8 cellular contexts compared by ENCODE assay signal in the genomic region with DNA sequence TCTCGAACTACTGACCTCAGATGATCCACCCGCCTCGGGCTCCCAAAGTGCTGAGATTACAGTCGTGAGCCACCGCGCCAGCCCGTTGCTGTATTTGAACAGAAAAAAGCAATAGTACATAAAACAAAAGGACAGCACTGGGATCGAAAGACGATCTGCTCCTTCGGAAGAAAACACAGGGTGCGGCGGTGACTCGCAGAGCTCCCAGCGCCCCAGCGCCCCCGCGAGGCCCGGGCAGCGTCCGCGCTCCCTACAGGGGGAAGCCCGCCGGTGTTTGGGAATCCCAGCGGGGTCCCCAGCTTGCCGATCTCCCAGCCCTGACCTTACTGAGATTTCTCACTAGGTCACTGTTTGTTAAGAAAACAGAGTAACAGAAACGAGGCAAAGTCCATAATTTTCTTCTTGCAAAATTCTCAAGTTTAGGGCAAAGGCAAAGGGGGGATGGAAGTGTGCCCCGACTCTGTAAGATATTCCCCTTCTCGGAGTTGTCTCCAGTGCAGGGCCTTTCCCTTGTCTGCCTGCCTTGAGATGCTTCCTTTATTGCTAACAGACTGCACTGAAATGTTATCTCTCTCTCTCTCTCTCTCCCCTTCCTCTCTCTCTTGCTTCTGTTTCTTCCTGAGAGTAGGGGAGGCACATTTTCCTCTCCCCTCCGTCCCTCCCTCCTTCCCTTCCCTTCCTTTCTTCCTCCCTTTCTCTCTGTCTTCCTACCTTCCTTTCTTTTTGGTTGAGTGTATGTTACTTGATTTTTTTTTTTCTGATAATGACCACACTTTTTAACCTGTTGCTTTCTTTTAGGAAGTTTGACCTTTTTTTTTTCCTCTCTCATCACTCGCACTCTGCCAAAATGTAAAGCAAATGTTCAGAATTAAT.
A peak's percentile ranks its signal among the peaks of the same experiment; 100 is the strongest.
DNase-seq lines count a peak whose midpoint lies in the region; ATAC-seq and TF ChIP-seq lines count a peak whose summit lies in the region.

No MANE protein-coding gene starts in this region.

- peaks cover 16% of the 10 kb centered on the region for H3K4me1 Mint-ChIP-seq in activated T-cell treated with anti-CD3 and anti-CD28 coated beads, Interleukin-2, amount 50 U/mL, for 72 hours (ENCODE audit: low read depth)

- H3K27ac ChIP-seq in HUES48 (ENCODE audit: low read depth, low read length) (peak overlapping the region; percentile 33), ovary (no peak overlapping the region)

- no peaks in the 10 kb centered on the region for H3K9me3 ChIP-seq in HUES48 (ENCODE audit: control insufficient read depth, insufficient read depth, low read length)
- no peaks in the 10 kb centered on the region for H3K9me3 ChIP-seq in ovary

- 4 to 9% (median 6%) methylated on average over 30 of the region's 30 CpGs for WGBS in ovary, 3 donors

- H3K36me3 Mint-ChIP-seq in activated T-cell treated with anti-CD3 and anti-CD28 coated beads, Interleukin-2, amount 50 U/mL, for 72 hours (ENCODE audit: insufficient read depth in 2 of 2), result no peaks in the 10 kb centered on the region

- DNase-seq in activated T-cell treated with anti-CD3 and anti-CD28 coated beads, Interleukin-2, amount 50 U/mL, for 72 hours, result peak; percentile 47 to 65
- peak; percentile 29 for DNase-seq in germinal center (ENCODE audit: low spot score)
- DNase-seq in ovary, result peak; percentile 49 to 77 (median 57)
- DNase-seq in superior temporal gyrus (ENCODE audit: extremely low spot score), result no peak
- DNase-seq in activated gamma-delta T cell (lab: John Stamatoyannopoulos, UW), result no peak
- DNase-seq in putamen (ENCODE audit: low spot score), result no peak

- TF ChIP-seq POLR2A in ovary (IDR thresholded peaks at IDR 0.05), result no peak

- no peaks in the 10 kb centered on the region for H3K9me3 Mint-ChIP-seq in activated T-cell treated with anti-CD3 and anti-CD28 coated beads, Interleukin-2, amount 50 U/mL, for 72 hours

- H3K4me3 ChIP-seq in HUES48 (ENCODE audit: low read depth, low read length), result peak overlapping the region; percentile 50
- H3K4me3 ChIP-seq in ovary, result peak overlapping the region; percentile 36

- H3K9ac ChIP-seq in HUES48 (ENCODE audit: low read depth, low read length), result peak overlapping the region; percentile 31; the same call in 1 of the 2 replicates

- peak; percentile 83 for ATAC-seq in GM18502 (IDR thresholded peaks at IDR 0.05; ENCODE audit: poor library complexity, unreplicated experiment)
- ATAC-seq in activated T-cell treated with anti-CD3 and anti-CD28 coated beads, Interleukin-2, amount 50 U/mL, for 72 hours (replicated peaks in 1 of 2), result peak; percentile 65 to 78

- peak in 1 of 3 donors; percentile 28 for TF ChIP-seq CTCF in ovary (IDR thresholded peaks at IDR 0.05)

- H3K36me3 ChIP-seq in HUES48 (ENCODE audit: control insufficient read depth, insufficient read depth, low read length), result no peaks in the 10 kb centered on the region
- no peaks in the 10 kb centered on the region for H3K36me3 ChIP-seq in ovary

- peak overlapping the region; percentile 70 to 77 for H3K4me3 Mint-ChIP-seq in activated T-cell treated with anti-CD3 and anti-CD28 coated beads, Interleukin-2, amount 50 U/mL, for 72 hours

- H3K27me3 Mint-ChIP-seq in activated T-cell treated with anti-CD3 and anti-CD28 coated beads, Interleukin-2, amount 50 U/mL, for 72 hours (ENCODE audit: low read depth), result peaks cover 75% of the 10 kb centered on the region

- H3K27me3 ChIP-seq in HUES48 (ENCODE audit: control insufficient read depth, insufficient read depth, low read length), result no peaks in the 10 kb centered on the region; the same call in 1 of the 2 replicates
- no peaks in the 10 kb centered on the region for H3K27me3 ChIP-seq in ovary

- TF ChIP-seq EP300 in ovary (IDR thresholded peaks at IDR 0.05), result no peak

- H3K27ac Mint-ChIP-seq in activated T-cell treated with anti-CD3 and anti-CD28 coated beads, Interleukin-2, amount 50 U/mL, for 72 hours, result no peak overlapping the region

- intact Hi-C loops in ovary (cut with DNase I), result no loop called here

- H3K4me1 ChIP-seq in HUES48 (ENCODE audit: control insufficient read depth, insufficient read depth, low read length) (peaks cover 25% of the 10 kb centered on the region), ovary (ENCODE audit: insufficient read depth) (peaks cover 1% of the 10 kb centered on the region)

Comparison
In these comparisons a context has a peak if more than half of its experiments do, and no peak if none do; other contexts are left out.
1. DNase-seq: peak in activated T-cell treated with anti-CD3 and anti-CD28 coated beads, Interleukin-2, amount 50 U/mL, for 72 hours (2 of 2), germinal center (single experiment) and ovary (5 of 5); none in superior temporal gyrus (single experiment), activated gamma-delta T cell (single experiment) and putamen (single experiment).